19 cellular contexts compared by ENCODE assay signal in genomic region chr21:46441961-46442498, GRCh38.
"Had no signal": no experiment of that assay in that cellular context is flagged by ENCODE, and none has a peak within 500 bp of the region (broad histone marks: within the 10 kb centered on the region; RNA-seq: fewer than 3 reads in every experiment).

No MANE protein-coding gene starts in this region.

- H3K9me3 ChIP-seq: adrenal gland, ovary, transverse colon, uterus had no signal

- H3K9me3 Mint-ChIP-seq: activated naive CD4-positive, alpha-beta T cell treated with anti-CD3 and anti-CD28 coated beads, Interleukin-2, amount 50 U/mL, for 24 hours; neural progenitor cell; stimulated activated memory B cell treated with anti-CD40 and anti-IgM and Interleukin-4, amounts not matched to agents 10 μg/mL and 1 μg/mL and 100 μg/mL, for 72 hours; T-helper 2 cell treated with Interferon-gamma antibody and Interleukin-4, amounts not matched to agents 5 μg/mL and 100 μg/mL, for 36 hours had no signal

- H3K27ac ChIP-seq: adrenal gland, foreskin keratinocyte, neural progenitor cell, ovary, transverse colon, uterus had no signal

- H3K4me1 Mint-ChIP-seq: activated naive CD4-positive, alpha-beta T cell treated with anti-CD3 and anti-CD28 coated beads, Interleukin-2, amount 50 U/mL, for 24 hours had no signal

- DNase-seq: activated CD4-positive, alpha-beta T cell treated with anti-CD3 and anti-CD28 coated beads for 48 hours; activated CD4-positive, CD25-positive, alpha-beta regulatory T cell; activated CD8-positive, alpha-beta memory T cell treated with anti-CD3 and anti-CD28 coated beads, Interleukin-2, amount 50 U/mL, for 4 hours; activated effector memory CD4-positive, alpha-beta T cell treated with Interleukin-2 at 50 U/mL for 16 hours; activated T-cell treated with anti-CD3 and anti-CD28 coated beads, Interleukin-2, amount 50 U/mL, for 48 hours; adrenal gland; foreskin keratinocyte; islet precursor cell; mammary epithelial cell; ovary; stimulated activated CD4-positive, alpha-beta T cell treated with anti-CD3 and anti-CD28 coated beads, Interleukin-4, amount 100 ng/mL, for 1 hour; SW 1271; transverse colon; uterus had no signal

- H3K36me3 ChIP-seq: ovary, uterus had no signal

- H3K27me3 Mint-ChIP-seq: activated naive CD4-positive, alpha-beta T cell treated with anti-CD3 and anti-CD28 coated beads, Interleukin-2, amount 50 U/mL, for 24 hours; stimulated activated memory B cell treated with anti-CD40 and anti-IgM and Interleukin-4, amounts not matched to agents 10 μg/mL and 1 μg/mL and 100 μg/mL, for 72 hours had no signal

- H3K4me3 ChIP-seq: adrenal gland, neural progenitor cell, ovary, smooth muscle cell, transverse colon, uterus had no signal

- H3K27ac Mint-ChIP-seq: activated naive CD4-positive, alpha-beta T cell treated with anti-CD3 and anti-CD28 coated beads, Interleukin-2, amount 50 U/mL, for 24 hours; neural progenitor cell; stimulated activated memory B cell treated with anti-CD40 and anti-IgM and Interleukin-4, amounts not matched to agents 10 μg/mL and 1 μg/mL and 100 μg/mL, for 72 hours; T-helper 2 cell treated with Interferon-gamma antibody and Interleukin-4, amounts not matched to agents 5 μg/mL and 100 μg/mL, for 36 hours had no signal

- H3K4me1 ChIP-seq: foreskin keratinocyte, neural progenitor cell, uterus had no signal

- ATAC-seq: foreskin keratinocyte; stimulated activated memory B cell treated with anti-CD40 and anti-IgM and Interleukin-4, amounts not matched to agents 10 μg/mL and 1 μg/mL and 100 μg/mL, for 72 hours had no signal

- H3K4me3 Mint-ChIP-seq: activated naive CD4-positive, alpha-beta T cell treated with anti-CD3 and anti-CD28 coated beads, Interleukin-2, amount 50 U/mL, for 24 hours; neural progenitor cell; stimulated activated memory B cell treated with anti-CD40 and anti-IgM and Interleukin-4, amounts not matched to agents 10 μg/mL and 1 μg/mL and 100 μg/mL, for 72 hours; T-helper 2 cell treated with Interferon-gamma antibody and Interleukin-4, amounts not matched to agents 5 μg/mL and 100 μg/mL, for 36 hours had no signal

- H3K9ac ChIP-seq: neural progenitor cell had no signal

- H3K27me3 ChIP-seq: adrenal gland, foreskin keratinocyte, neural progenitor cell, ovary, transverse colon, uterus had no signal
